ENCODE assay signal across 31 cellular contexts in the genomic region with DNA sequence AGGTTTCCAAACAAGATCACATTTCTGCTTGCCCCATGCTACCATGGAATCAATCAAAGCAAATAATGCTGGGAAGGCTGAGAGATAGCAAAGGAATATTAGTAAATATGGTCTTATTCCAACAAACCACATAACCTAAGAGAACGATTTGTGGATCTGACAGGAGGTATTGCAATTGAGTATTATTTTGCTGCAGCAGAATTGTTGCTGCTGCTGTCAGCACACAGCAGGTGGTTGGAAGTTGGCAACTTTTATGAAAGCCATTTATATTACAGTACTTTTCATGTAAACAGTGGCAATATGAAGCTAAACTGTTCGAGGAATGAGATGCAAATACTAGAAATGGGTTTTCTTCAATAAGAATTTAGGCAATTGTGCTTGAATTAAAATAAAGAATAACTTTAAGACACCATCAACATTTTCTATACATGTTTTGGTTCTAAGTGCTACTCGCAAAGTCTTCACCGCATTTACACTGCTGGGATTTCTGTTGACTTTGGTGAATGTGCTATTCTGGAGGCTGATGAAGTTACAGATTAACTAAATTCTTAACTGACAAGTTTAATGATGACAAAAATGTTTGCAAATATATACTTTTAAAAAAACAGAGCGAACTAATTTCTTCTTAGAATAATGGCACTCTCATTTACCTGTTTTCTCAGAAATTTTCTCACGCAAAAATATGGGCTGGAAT.
"Had no signal": no experiment of that assay in that cellular context is flagged by ENCODE, and none has a peak within 500 bp of the region (broad histone marks: within the 10 kb centered on the region; RNA-seq: fewer than 3 reads in every experiment).

No MANE protein-coding gene starts in this region.

- H3K9me3 Mint-ChIP-seq: activated naive CD4-positive, alpha-beta T cell treated with anti-CD3 and anti-CD28 coated beads, Interleukin-2, amount 50 U/mL, for 24 hours; activated T-helper 1 cell treated with anti-CD3 and anti-CD28 coated beads, Interleukin-12 subunit alpha, Interleukin-12 subunit beta, Interleukin-2, Interleukin-4 antibody, amounts not matched to agents 30 ng/mL and 10 ng/mL and 1 ng/mL, durations not matched to agents 14 hours and 24 hours and 36 hours had no signal

- H3K36me3 ChIP-seq: adrenal gland, esophagus muscularis mucosa had no signal

- H3K9me3 ChIP-seq: adrenal gland, body of pancreas, esophagus muscularis mucosa had no signal

- H3K27ac ChIP-seq: adrenal gland, body of pancreas, esophagus muscularis mucosa had no signal

- H3K27me3 Mint-ChIP-seq: activated CD4-positive, alpha-beta memory T cell treated with anti-CD3 and anti-CD28 coated beads for 36 hours; activated CD4-positive, alpha-beta T cell treated with anti-CD3 and anti-CD28 coated beads for 36 hours; activated CD4-positive, alpha-beta T cell treated with anti-CD3 and anti-CD28 coated beads, Interleukin-2, amount 10 ng/mL, durations not matched to agents 24 days and 14 days; activated CD8-positive, alpha-beta memory T cell treated with anti-CD3 and anti-CD28 coated beads, Interleukin-2, amount 10 ng/mL, durations not matched to agents 7 days and 5 days; activated naive CD4-positive, alpha-beta T cell treated with anti-CD3 and anti-CD28 coated beads, Interleukin-2, amount 50 U/mL, for 24 hours; activated naive CD8-positive, alpha-beta T cell treated with anti-CD3 and anti-CD28 coated beads for 36 hours; activated naive CD8-positive, alpha-beta T cell treated with anti-CD3 and anti-CD28 coated beads, Interleukin-2, amount 50 U/mL, for 24 hours; effector memory CD8-positive, alpha-beta T cell; T-helper 17 cell had no signal

- H3K4me1 ChIP-seq: adrenal gland had no signal

- H3K4me3 ChIP-seq: adrenal gland, body of pancreas, esophagus muscularis mucosa had no signal

- H3K36me3 Mint-ChIP-seq: activated CD4-positive, alpha-beta memory T cell treated with anti-CD3 and anti-CD28 coated beads for 36 hours; activated CD8-positive, alpha-beta memory T cell treated with anti-CD3 and anti-CD28 coated beads, Interleukin-2, amount 10 ng/mL, durations not matched to agents 7 days and 5 days; activated naive CD4-positive, alpha-beta T cell treated with anti-CD3 and anti-CD28 coated beads, Interleukin-2, amount 50 U/mL, for 24 hours; activated naive CD8-positive, alpha-beta T cell treated with anti-CD3 and anti-CD28 coated beads for 36 hours had no signal

- H3K27ac Mint-ChIP-seq: activated CD4-positive, alpha-beta memory T cell treated with anti-CD3 and anti-CD28 coated beads for 36 hours; activated CD4-positive, alpha-beta T cell treated with anti-CD3 and anti-CD28 coated beads for 36 hours; activated CD4-positive, alpha-beta T cell treated with anti-CD3 and anti-CD28 coated beads, Interleukin-2, amount 10 ng/mL, durations not matched to agents 24 days and 14 days; activated CD8-positive, alpha-beta memory T cell treated with anti-CD3 and anti-CD28 coated beads, Interleukin-2, amount 10 ng/mL, durations not matched to agents 7 days and 5 days; activated CD8-positive, alpha-beta T cell treated with anti-CD3 and anti-CD28 coated beads, Interleukin-2, amount 10 ng/mL, durations not matched to agents 7 days and 5 days; activated naive CD4-positive, alpha-beta T cell treated with anti-CD3 and anti-CD28 coated beads for 36 hours; activated naive CD4-positive, alpha-beta T cell treated with anti-CD3 and anti-CD28 coated beads, Interleukin-2, amount 50 U/mL, for 24 hours; activated naive CD8-positive, alpha-beta T cell treated with anti-CD3 and anti-CD28 coated beads for 36 hours; activated naive CD8-positive, alpha-beta T cell treated with anti-CD3 and anti-CD28 coated beads, Interleukin-2, amount 50 U/mL, for 24 hours; activated T-helper 1 cell treated with anti-CD3 and anti-CD28 coated beads, Interleukin-12 subunit alpha, Interleukin-12 subunit beta, Interleukin-2, Interleukin-4 antibody, amounts not matched to agents 30 ng/mL and 10 ng/mL and 1 ng/mL, durations not matched to agents 14 hours and 24 hours and 36 hours; activated T-helper 2 cell treated with anti-CD3 and anti-CD28 coated beads, Interferon-gamma antibody, Interleukin-2, Interleukin-4, amounts not matched to agents 10 μg/mL and 5 μg/mL and 100 μg/mL, durations not matched to agents 14 hours and 24 hours and 36 hours; effector memory CD8-positive, alpha-beta T cell; T-helper 17 cell had no signal

- H3K27me3 ChIP-seq: adrenal gland, body of pancreas, esophagus muscularis mucosa had no signal

- H3K4me1 Mint-ChIP-seq: activated CD4-positive, alpha-beta T cell treated with anti-CD3 and anti-CD28 coated beads for 36 hours; activated CD4-positive, alpha-beta T cell treated with anti-CD3 and anti-CD28 coated beads, Interleukin-2, amount 10 ng/mL, durations not matched to agents 24 days and 14 days; activated CD8-positive, alpha-beta memory T cell treated with anti-CD3 and anti-CD28 coated beads, Interleukin-2, amount 10 ng/mL, durations not matched to agents 7 days and 5 days; activated naive CD4-positive, alpha-beta T cell treated with anti-CD3 and anti-CD28 coated beads, Interleukin-2, amount 50 U/mL, for 24 hours; activated naive CD8-positive, alpha-beta T cell treated with anti-CD3 and anti-CD28 coated beads for 36 hours; activated naive CD8-positive, alpha-beta T cell treated with anti-CD3 and anti-CD28 coated beads, Interleukin-2, amount 50 U/mL, for 24 hours; T-helper 17 cell had no signal

- DNase-seq: activated CD4-positive, alpha-beta memory T cell treated with anti-CD3 and anti-CD28 coated beads for 36 hours; activated CD4-positive, alpha-beta T cell treated with anti-CD3 and anti-CD28 coated beads for 36 hours; activated CD4-positive, alpha-beta T cell treated with anti-CD3 and anti-CD28 coated beads, Interleukin-2, amount 10 ng/mL, durations not matched to agents 24 days and 14 days; activated CD4-positive, CD25-positive, alpha-beta regulatory T cell; activated CD4-positive, CD25-positive, alpha-beta regulatory T cell treated with anti-CD3 and anti-CD28 coated beads, Interleukin-2, amount 50 U/mL, for 72 hours; activated CD8-positive, alpha-beta memory T cell treated with anti-CD3 and anti-CD28 coated beads, Interleukin-2, amount 10 ng/mL, durations not matched to agents 7 days and 5 days; activated CD8-positive, alpha-beta memory T cell treated with anti-CD3 and anti-CD28 coated beads, Interleukin-2, amount 50 U/mL, for 4 hours; activated CD8-positive, alpha-beta T cell treated with anti-CD3 and anti-CD28 coated beads, Interleukin-2, amount 10 ng/mL, durations not matched to agents 7 days and 5 days; activated effector memory CD4-positive, alpha-beta T cell treated with anti-CD3 and anti-CD28 coated beads, Interleukin-2, amount 50 U/mL, for 16 hours; activated naive CD4-positive, alpha-beta T cell treated with anti-CD3 and anti-CD28 coated beads for 36 hours; activated naive CD8-positive, alpha-beta T cell treated with anti-CD3 and anti-CD28 coated beads for 36 hours; activated naive CD8-positive, alpha-beta T cell treated with anti-CD3 and anti-CD28 coated beads, Interleukin-2, amount 50 U/mL, for 24 hours; activated T-cell treated with anti-CD3 and anti-CD28 coated beads, Interleukin-2, amount 50 U/mL, for 1 hour; activated T-cell treated with anti-CD3 and anti-CD28 coated beads, Interleukin-2, amount 50 U/mL, for 48 hours; adrenal gland; amygdala; aorta; body of pancreas; caudate nucleus; cortex of kidney; dermis blood vessel endothelial cell; effector CD4-positive, alpha-beta T cell; effector memory CD8-positive, alpha-beta T cell; erythroblast; head of caudate nucleus; T-helper 1 cell; T-helper 17 cell had no signal

- H3K4me3 Mint-ChIP-seq: activated CD4-positive, alpha-beta memory T cell treated with anti-CD3 and anti-CD28 coated beads for 36 hours; activated CD4-positive, alpha-beta T cell treated with anti-CD3 and anti-CD28 coated beads for 36 hours; activated CD4-positive, alpha-beta T cell treated with anti-CD3 and anti-CD28 coated beads, Interleukin-2, amount 10 ng/mL, durations not matched to agents 24 days and 14 days; activated CD8-positive, alpha-beta memory T cell treated with anti-CD3 and anti-CD28 coated beads, Interleukin-2, amount 10 ng/mL, durations not matched to agents 7 days and 5 days; activated CD8-positive, alpha-beta T cell treated with anti-CD3 and anti-CD28 coated beads, Interleukin-2, amount 10 ng/mL, durations not matched to agents 7 days and 5 days; activated naive CD4-positive, alpha-beta T cell treated with anti-CD3 and anti-CD28 coated beads for 36 hours; activated naive CD4-positive, alpha-beta T cell treated with anti-CD3 and anti-CD28 coated beads, Interleukin-2, amount 50 U/mL, for 24 hours; activated naive CD8-positive, alpha-beta T cell treated with anti-CD3 and anti-CD28 coated beads for 36 hours; activated naive CD8-positive, alpha-beta T cell treated with anti-CD3 and anti-CD28 coated beads, Interleukin-2, amount 50 U/mL, for 24 hours; activated T-helper 1 cell treated with anti-CD3 and anti-CD28 coated beads, Interleukin-12 subunit alpha, Interleukin-12 subunit beta, Interleukin-2, Interleukin-4 antibody, amounts not matched to agents 30 ng/mL and 10 ng/mL and 1 ng/mL, durations not matched to agents 14 hours and 24 hours and 36 hours; effector memory CD8-positive, alpha-beta T cell; T-helper 17 cell had no signal

- ATAC-seq: activated CD4-positive, alpha-beta T cell treated with anti-CD3 and anti-CD28 coated beads for 36 hours; activated CD8-positive, alpha-beta memory T cell treated with anti-CD3 and anti-CD28 coated beads, Interleukin-2, amount 10 ng/mL, durations not matched to agents 7 days and 5 days; activated CD8-positive, alpha-beta T cell treated with anti-CD3 and anti-CD28 coated beads, Interleukin-2, amount 10 ng/mL, durations not matched to agents 7 days and 5 days; activated naive CD8-positive, alpha-beta T cell treated with anti-CD3 and anti-CD28 coated beads, Interleukin-2, amount 50 U/mL, for 24 hours; body of pancreas; effector memory CD8-positive, alpha-beta T cell; T-helper 17 cell had no signal
